In genomic region chr16:18336636-18337035, GRCh38 we compare ENCODE assay signal across 3 cellular contexts. TPM values are rescaled to one million over a fixed set of nuclear protein-coding genes. Genes with fewer than 3 reads are reported as not detected.
"Had no signal": no experiment of that assay in that cellular context is flagged by ENCODE, and none has a peak within 500 bp of the region (broad histone marks: within the 10 kb centered on the region; RNA-seq: fewer than 3 reads in every experiment).

TSS of gene NPIPA8 (minus strand) at chr16:18336736. CDS start at chr16:18332662, 4,074 bp downstream.

RNA-seq across cellular contexts. Expression of gene NPIPA8, which starts in this region (rescaled TPM):
- total RNA-seq: HT1080, Right ventricle myocardium superior, SJSA1 had no signal
